ENCODE assay signal across 1 cellular context in genomic region chr3:48664929-48665328, GRCh38.
TF ChIP-seq lines count a peak whose summit lies in the region.

No MANE protein-coding gene starts in this region.

TF ChIP-seq in HEK293, 187 proteins besides CTCF, POLR2A, EP300 and RAD21 (continued from another document):
- TF ChIP-seq ZNF561 (tag by site-specific recombination; IDR thresholded peaks at IDR 0.05; ENCODE audit: borderline replicate concordance) = no peak
- TF ChIP-seq ZNF549 (tag by site-specific recombination; IDR thresholded peaks at IDR 0.05) = no peak
- TF ChIP-seq ZNF362 (tag by site-specific recombination; IDR thresholded peaks at IDR 0.05) = no peak
- TF ChIP-seq PRDM1 (tag by site-specific recombination; IDR thresholded peaks at IDR 0.05) = peak; percentile 44; the same call in 1 of the 2 replicates
- no peak for TF ChIP-seq ZNF292 (tag by site-specific recombination; IDR thresholded peaks at IDR 0.05; ENCODE audit: borderline replicate concordance, low read depth)
